Comparison of ENCODE assay signal across 27 cellular contexts in genomic region chr7:11767148-11767547, GRCh38.
"Had no signal": no experiment of that assay in that cellular context is flagged by ENCODE, and none has a peak within 500 bp of the region (broad histone marks: within the 10 kb centered on the region; RNA-seq: fewer than 3 reads in every experiment).

No MANE protein-coding gene starts in this region.

- ATAC-seq: activated CD4-positive, CD25-positive, alpha-beta regulatory T cell treated with anti-CD3 and anti-CD28 coated beads, Interleukin-2, amount 50 U/mL, for 24 hours; effector memory CD8-positive, alpha-beta T cell; gastrocnemius medialis; natural killer cell treated with Interleukin-12 subunit alpha and Interleukin-12 subunit beta and Interleukin-15 and Interleukin-18, amount 100 ng/mL, for 72 hours; right cardiac atrium; stimulated activated naive B cell treated with anti-CD40 and anti-IgM and Interleukin-4, amounts not matched to agents 10 μg/mL and 1 μg/mL and 100 μg/mL, for 72 hours had no signal

- DNase-seq: activated CD4-positive, alpha-beta T cell treated with anti-CD3 and anti-CD28 coated beads for 48 hours; activated CD4-positive, alpha-beta T cell treated with anti-CD3 and anti-CD28 coated beads, Interleukin-2, amount 50 U/mL, for 48 hours; activated CD8-positive, alpha-beta memory T cell treated with anti-CD3 and anti-CD28 coated beads, Interleukin-2, amount 50 U/mL, for 4 hours; activated effector memory CD4-positive, alpha-beta T cell treated with anti-CD3 and anti-CD28 coated beads, Interleukin-2, amount 50 U/mL, for 16 hours; activated naive CD4-positive, alpha-beta T cell treated with anti-CD3 and anti-CD28 coated beads for 36 hours; activated naive CD8-positive, alpha-beta T cell treated with anti-CD3 and anti-CD28 coated beads for 36 hours; activated T-cell treated with anti-CD3 and anti-CD28 coated beads, Interleukin-2, amount 50 U/mL, for 1 hour; adrenal gland; brain microvascular endothelial cell; cortex of kidney; effector memory CD8-positive, alpha-beta T cell; erythroblast; gastrocnemius medialis; glutamatergic neuron; islet precursor cell; left ventricle myocardium inferior; mesendoderm; right cardiac atrium; stimulated activated CD4-positive, alpha-beta T cell treated with anti-CD3 and anti-CD28 coated beads, Interleukin-15, amount 100 ng/mL, for 24 hours; stimulated activated CD4-positive, alpha-beta T cell treated with anti-CD3 and anti-CD28 coated beads, Interleukin-2, amount 100 ng/mL, for 24 hours; stimulated activated naive B cell treated with anti-CD40 and anti-IgM and Interleukin-4, amounts not matched to agents 10 μg/mL and 1 μg/mL and 100 μg/mL, for 72 hours; stomach; T-helper 9 cell; tibial artery; WERI-Rb-1 had no signal
